8 cellular contexts compared by ENCODE assay signal in the genomic region with DNA sequence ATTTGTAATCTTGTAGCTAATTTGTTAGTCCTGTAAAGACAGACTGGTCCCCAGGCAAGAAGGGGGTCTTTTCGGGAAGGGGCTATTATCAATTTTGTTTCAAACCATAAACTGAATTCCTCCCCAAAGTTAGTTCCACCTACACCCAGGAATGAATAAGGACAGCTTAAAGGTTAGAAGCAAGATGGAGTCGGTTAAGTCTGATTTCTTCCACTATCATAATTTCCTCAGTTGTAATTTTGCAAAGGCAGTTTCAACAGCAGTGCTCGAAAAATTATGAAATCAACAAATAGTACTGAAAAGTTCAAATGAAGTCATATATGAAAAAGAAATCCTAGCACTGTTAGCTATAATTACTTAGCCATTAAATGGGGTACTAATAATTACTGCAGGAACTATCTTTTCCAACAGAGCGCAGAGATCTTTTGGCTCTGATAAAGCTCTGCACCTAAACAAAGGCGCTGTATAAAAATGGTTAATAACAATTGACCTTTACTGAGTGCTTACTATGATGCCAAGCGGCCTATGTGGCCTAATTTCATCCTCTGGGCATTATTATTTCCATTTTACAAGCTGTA. TPM values are rescaled to one million over a fixed set of nuclear protein-coding genes. Genes with fewer than 3 reads are reported as not detected.
DNase-seq lines count a peak whose midpoint lies in the region; ATAC-seq, FAIRE-seq and TF ChIP-seq lines count a peak whose summit lies in the region.

No MANE protein-coding gene starts in this region.

- no peak for TF ChIP-seq RAD21 in IMR-90 (IDR thresholded peaks at IDR 0.05; ENCODE audit: low read length)

- H3K27ac Mint-ChIP-seq in activated naive CD8-positive, alpha-beta T cell treated with anti-CD3 and anti-CD28 coated beads, Interleukin-2, amount 50 U/mL, for 24 hours: peak overlapping the region; percentile 100

- peak overlapping the region; percentile 87 for H3K23ac ChIP-seq in IMR-90 (ENCODE audit: low read depth, low read length)

- peak overlapping the region; percentile 94 for H3K18ac ChIP-seq in IMR-90 (ENCODE audit: low read depth, low read length)

- peaks cover 47% of the 10 kb centered on the region for H3K79me2 ChIP-seq in keratinocyte (ENCODE audit: control insufficient read depth, insufficient read depth, low read length)

- in situ Hi-C loops in IMR-90 (cut with MboI; ENCODE audit: low sequenced_read_pairs): no loop called here

- H2BK20ac ChIP-seq in IMR-90 (ENCODE audit: low read depth, low read length): peak overlapping the region; percentile 50; the same call in 1 of the 2 replicates

- H3K9ac ChIP-seq in IMR-90 (ENCODE audit: low read depth, low read length) (peak overlapping the region; percentile 94), keratinocyte (ENCODE audit: control insufficient read depth, extremely low read depth, insufficient read depth, low read length) (peak overlapping the region; percentile 98), stomach smooth muscle (ENCODE audit: low read length in 2 of 2) (peak overlapping the region; percentile 97)

- H3K36me3 Mint-ChIP-seq in activated naive CD8-positive, alpha-beta T cell treated with anti-CD3 and anti-CD28 coated beads, Interleukin-2, amount 50 U/mL, for 24 hours (ENCODE audit: low read depth): peaks cover 18% of the 10 kb centered on the region

- peak overlapping the region; percentile 98 for H3K4ac ChIP-seq in IMR-90 (ENCODE audit: low read depth, low read length)

- H3K9me1 ChIP-seq in IMR-90 (ENCODE audit: insufficient read depth, low read length) (0 out of 2 replicates have a peak, but pooled peaks cover 3% of the 10 kb centered on the region), keratinocyte (ENCODE audit: control insufficient read depth, extremely low read depth, insufficient read depth, low read length) (no peaks in the 10 kb centered on the region)

- H3K4me3 ChIP-seq in IMR-90 (ENCODE audit: insufficient read depth, low read depth, low read length): peak overlapping the region; percentile 86
- peak overlapping the region; percentile 87 to 100 (median 100) for H3K4me3 ChIP-seq in keratinocyte (ENCODE audit: control insufficient read depth in 2 of 3, extremely low read depth in 1 of 3, insufficient read depth in 2 of 3, low read depth in 1 of 3, low read length in 3 of 3)
- peak overlapping the region; percentile 68 to 100 for H3K4me3 ChIP-seq in stomach smooth muscle (ENCODE audit: low read length in 2 of 2)

- intact Hi-C loops in IMR-90 (cut with micrococcal nuclease): loop anchor here (10.0 kb wide), 1 partner anchor 219 kb away; no protein-coding TSS in a partner anchor

- peak overlapping the region; percentile 96 for H2AK5ac ChIP-seq in IMR-90 (ENCODE audit: low read depth, low read length)

- peak overlapping the region; percentile 94 for H2AK9ac ChIP-seq in IMR-90 (replicated peaks; ENCODE audit: low read depth, low read length, poor library complexity)

- peaks cover 19 to 62% of the 10 kb centered on the region in 2 experiments for H3K79me1 ChIP-seq in IMR-90 (ENCODE audit: low read depth in 1 of 2, low read length in 2 of 2)

- H3K9me3 ChIP-seq in IMR-90 (ENCODE audit: control insufficient read depth, insufficient read depth, low read length): no peaks in the 10 kb centered on the region
- no peaks in the 10 kb centered on the region for H3K9me3 ChIP-seq in keratinocyte (ENCODE audit: control insufficient read depth, low read depth, low read length)
- H3K9me3 ChIP-seq in stomach smooth muscle (ENCODE audit: control insufficient read depth in 2 of 2, low read length in 2 of 2): no peaks in the 10 kb centered on the region

- no peaks in the 10 kb centered on the region for H3K27me3 Mint-ChIP-seq in activated naive CD8-positive, alpha-beta T cell treated with anti-CD3 and anti-CD28 coated beads, Interleukin-2, amount 50 U/mL, for 24 hours

- BruUV-seq in IMR-90 (replicated peaks; lab: Mats Ljungman, UMichigan): no TSS peak

- peak overlapping the region; percentile 99 for H4K5ac ChIP-seq in IMR-90 (ENCODE audit: low read depth, low read length)

- H2BK5ac ChIP-seq in IMR-90 (ENCODE audit: low read depth, low read length, poor library complexity, severe bottlenecking): peak overlapping the region; percentile 95

- TF ChIP-seq POLR2A in IMR-90 (IDR thresholded peaks at IDR 0.05; ENCODE audit: low read depth, low read length): no peak

- peak overlapping the region; percentile 92 for H4K91ac ChIP-seq in IMR-90 (ENCODE audit: insufficient read depth, low read depth, low read length)

- H2BK120ac ChIP-seq in IMR-90 (ENCODE audit: low read depth, low read length): peak overlapping the region; percentile 80

- H3K27ac ChIP-seq in IMR-90 (ENCODE audit: insufficient read depth, low read length) (peak overlapping the region; percentile 95), keratinocyte (ENCODE audit: control insufficient read depth, insufficient read depth, low read length) (peak overlapping the region; percentile 98), stomach smooth muscle (ENCODE audit: low read length) (peak overlapping the region; percentile 98)

- peaks cover 2% of the 10 kb centered on the region; the same call in 1 of the 2 replicates for H3K4me1 ChIP-seq in IMR-90 (ENCODE audit: control insufficient read depth, insufficient read depth, low read length)
- H3K4me1 ChIP-seq in keratinocyte (ENCODE audit: control insufficient read depth, extremely low read depth, insufficient read depth, low read length): peaks cover 17% of the 10 kb centered on the region
- peaks cover 3% of the 10 kb centered on the region for H3K4me1 ChIP-seq in stomach smooth muscle (ENCODE audit: control insufficient read depth, insufficient read depth, low read length)

- peak overlapping the region; percentile 95 for H3K14ac ChIP-seq in IMR-90 (replicated peaks; ENCODE audit: low read depth, low read length)

- ATAC-seq in IMR-90 (ENCODE audit: low read depth): no peak
- ATAC-seq in activated naive CD8-positive, alpha-beta T cell treated with anti-CD3 and anti-CD28 coated beads, Interleukin-2, amount 50 U/mL, for 24 hours: no peak
- ATAC-seq in HG02884 (IDR thresholded peaks at IDR 0.05; ENCODE audit: unreplicated experiment): no peak
- no peak for ATAC-seq in GM18861 (IDR thresholded peaks at IDR 0.05; ENCODE audit: unreplicated experiment)

- no CpG with 5 or more reads among the region's 6 CpGs for WGBS in IMR-90 (ENCODE audit: extremely low coverage in 2 of 2, insufficient read length in 1 of 2), 2 experiments

- no peak for TF ChIP-seq CTCF in IMR-90 (conservative IDR thresholded peaks at IDR 0.05; ENCODE audit: low read depth, low read length)
- no peak for TF ChIP-seq CTCF in keratinocyte (optimal IDR thresholded peaks at IDR 0.05 in 1 of 3, IDR thresholded peaks at IDR 0.05 in 1 of 3, conservative IDR thresholded peaks at IDR 0.05 in 1 of 3; ENCODE audit: extremely low read depth in 1 of 3, insufficient read depth in 2 of 3, low read length in 3 of 3)

- H3K36me3 ChIP-seq in IMR-90 (ENCODE audit: control insufficient read depth, insufficient read depth, low read length): peaks cover 9% of the 10 kb centered on the region
- H3K36me3 ChIP-seq in keratinocyte (ENCODE audit: control insufficient read depth in 2 of 2, extremely low read depth in 1 of 2, insufficient read depth in 2 of 2, low read length in 2 of 2): peaks cover 6% of the 10 kb centered on the region in 2 experiments
- H3K36me3 ChIP-seq in stomach smooth muscle (ENCODE audit: control insufficient read depth in 2 of 2, insufficient read depth in 2 of 2, low read length in 2 of 2): peaks cover 0 to 7% of the 10 kb centered on the region in 2 donors

- POLR2A ChIA-PET in IMR-90 (lab: Charles Lee; ENCODE audit: unreplicated experiment): interaction anchor here (0.9 kb wide), 1 partner anchor 13 kb away, joined by 3 read pairs; no protein-coding TSS in a partner anchor

- H3K4me2 ChIP-seq in IMR-90 (ENCODE audit: low read depth, low read length) (peak overlapping the region; percentile 87), keratinocyte (ENCODE audit: control insufficient read depth, extremely low read depth, insufficient read depth, low read depth, low read length) (peak overlapping the region; percentile 94)

- CTCF ChIA-PET in IMR-90 (lab: Yijun Ruan, JAX): no interaction called here

- H4K20me1 ChIP-seq in IMR-90 (ENCODE audit: insufficient read depth, low read length) (peaks cover 3% of the 10 kb centered on the region; the same call in 1 of the 2 replicates), keratinocyte (ENCODE audit: control insufficient read depth, extremely low read depth, insufficient read depth, low read length) (no peaks in the 10 kb centered on the region)

- peak overlapping the region; percentile 95 to 98 for H4K8ac ChIP-seq in IMR-90 (ENCODE audit: low read depth in 2 of 2, low read length in 2 of 2)

- H2AFZ ChIP-seq in IMR-90 (replicated peaks; ENCODE audit: low read length, poor library complexity): peak overlapping the region; percentile 89
- peak overlapping the region; percentile 85 for H2AFZ ChIP-seq in keratinocyte (ENCODE audit: control insufficient read depth, low read length)

- peak overlapping the region; percentile 96 for H3K4me3 Mint-ChIP-seq in activated naive CD8-positive, alpha-beta T cell treated with anti-CD3 and anti-CD28 coated beads, Interleukin-2, amount 50 U/mL, for 24 hours

- peaks cover 48% of the 10 kb centered on the region for H3K4me1 Mint-ChIP-seq in activated naive CD8-positive, alpha-beta T cell treated with anti-CD3 and anti-CD28 coated beads, Interleukin-2, amount 50 U/mL, for 24 hours

- no peak for FAIRE-seq in keratinocyte (lab: Jason Lieb, UNC)

- H3K27me3 ChIP-seq in IMR-90 (ENCODE audit: control insufficient read depth, insufficient read depth, low read length) (no peaks in the 10 kb centered on the region), keratinocyte (ENCODE audit: control insufficient read depth, extremely low read depth, insufficient read depth, low read length) (no peaks in the 10 kb centered on the region), stomach smooth muscle (ENCODE audit: control insufficient read depth in 1 of 2, insufficient read depth in 2 of 2, low read length in 2 of 2) (no peaks in the 10 kb centered on the region)

- H3K56ac ChIP-seq in IMR-90 (ENCODE audit: extremely low read depth, insufficient read depth, low read length): peak overlapping the region; percentile 98

- H2BK15ac ChIP-seq in IMR-90 (ENCODE audit: low read depth, low read length): peak overlapping the region; percentile 80; the same call in 1 of the 3 replicates

- dilution Hi-C loops in IMR-90 (cut with HindIII; ENCODE audit: low sequenced_read_pairs, unreplicated experiment) (no loop called here), keratinocyte (cut with MboI; ENCODE audit: extremely low pct_ligation_motif_present, low sequenced_read_pairs) (no loop called here)

- H3K9me3 Mint-ChIP-seq in activated naive CD8-positive, alpha-beta T cell treated with anti-CD3 and anti-CD28 coated beads, Interleukin-2, amount 50 U/mL, for 24 hours: no peaks in the 10 kb centered on the region

- DNase-seq in IMR-90: no peak
- no peak for DNase-seq in activated naive CD8-positive, alpha-beta T cell treated with anti-CD3 and anti-CD28 coated beads, Interleukin-2, amount 50 U/mL, for 24 hours
- DNase-seq in keratinocyte (ENCODE audit: low read depth, low spot score): no peak
- no peak for DNase-seq in NCI-H2196 (lab: John Stamatoyannopoulos, UW; ENCODE audit: unreplicated experiment)
- no peak for DNase-seq in NOMO-1 (lab: John Stamatoyannopoulos, UW; ENCODE audit: unreplicated experiment in 2 of 2)

RNA-seq across cellular contexts. Expression of gene SEC24C, which starts 0.8 kb away (rescaled TPM):
- 66.4 and 74.2 TPM in 2 replicates for total RNA-seq in IMR-90 (2012; rRNA removed)
- polyA plus RNA-seq in IMR-90 (2012; rRNA removed) (84.2 and 88.9 TPM in 2 replicates), keratinocyte (65.3 to 78.4 TPM (median 75.8 TPM) in 3 replicates)
- polyA plus RNA-seq in IMR-90 (2012; cell fraction: cytosol; rRNA removed): 40.7 and 47.2 TPM in 2 replicates
- polyA plus RNA-seq in IMR-90 (2012; cell fraction: nucleus; rRNA removed; ENCODE audit: low replicate concordance): 163 and 208 TPM in 2 replicates
- 51.1 TPM for polyA plus RNA-seq in keratinocyte (2011; ENCODE audit: low read depth)
- 61.3 and 69.4 TPM in 2 replicates for polyA plus RNA-seq in keratinocyte (2011; cell fraction: cytosol; rRNA removed)
- polyA plus RNA-seq in keratinocyte (2011; cell fraction: nucleus; rRNA removed): 145 and 162 TPM in 2 replicates
- polyA plus RNA-seq in keratinocyte (2012; ENCODE audit: low replicate concordance): 46.1 and 65.3 TPM in 2 replicates
- polyA minus RNA-seq in keratinocyte: 120 to 259 TPM (median 139 TPM) in 3 replicates
- 67.5 TPM for polyA minus RNA-seq in keratinocyte (2011; cell fraction: cytosol; rRNA and poly(A)+ RNA removed)
- polyA minus RNA-seq in keratinocyte (2011; cell fraction: nucleus; rRNA and poly(A)+ RNA removed): 86.9 and 109 TPM in 2 replicates

RNA-seq across cellular contexts. Expression of gene CHCHD1, which starts 38.4 kb away (rescaled TPM):
- total RNA-seq in IMR-90 (2012; rRNA removed): 11.5 and 13.9 TPM in 2 replicates
- polyA plus RNA-seq in IMR-90 (2012; rRNA removed) (21.0 and 24.9 TPM in 2 replicates), keratinocyte (39.5 to 59.8 TPM (median 49.8 TPM) in 3 replicates)
- 25.6 and 36.2 TPM in 2 replicates for polyA plus RNA-seq in IMR-90 (2012; cell fraction: cytosol; rRNA removed)
- 5.7 and 15.2 TPM in 2 replicates for polyA plus RNA-seq in IMR-90 (2012; cell fraction: nucleus; rRNA removed; ENCODE audit: low replicate concordance)
- 49.7 TPM for polyA plus RNA-seq in keratinocyte (2011; ENCODE audit: low read depth)
- polyA plus RNA-seq in keratinocyte (2011; cell fraction: cytosol; rRNA removed): 26.6 and 41.9 TPM in 2 replicates
- 14.0 and 21.6 TPM in 2 replicates for polyA plus RNA-seq in keratinocyte (2011; cell fraction: nucleus; rRNA removed)
- 52.0 and 68.1 TPM in 2 replicates for polyA plus RNA-seq in keratinocyte (2012; ENCODE audit: low replicate concordance)
- 3.7 to 6.7 TPM (median 5.2 TPM) in 3 replicates for polyA minus RNA-seq in keratinocyte
- 10.2 TPM for polyA minus RNA-seq in keratinocyte (2011; cell fraction: cytosol; rRNA and poly(A)+ RNA removed)
- polyA minus RNA-seq in keratinocyte (2011; cell fraction: nucleus; rRNA and poly(A)+ RNA removed): 2.2 and 2.6 TPM in 2 replicates

RNA-seq across cellular contexts. Expression of gene ZSWIM8, which starts 42.0 kb away (rescaled TPM):
- total RNA-seq in IMR-90 (2012; rRNA removed): 16.8 and 16.9 TPM in 2 replicates
- polyA plus RNA-seq in IMR-90 (2012; rRNA removed) (103 and 119 TPM in 2 replicates), keratinocyte (34.2 to 83.5 TPM (median 39.2 TPM) in 3 replicates)
- polyA plus RNA-seq in IMR-90 (2012; cell fraction: cytosol; rRNA removed): 27.6 and 89.3 TPM in 2 replicates
- 319 and 862 TPM in 2 replicates for polyA plus RNA-seq in IMR-90 (2012; cell fraction: nucleus; rRNA removed; ENCODE audit: low replicate concordance)
- polyA plus RNA-seq in keratinocyte (2011; ENCODE audit: low read depth): 39.5 TPM
- 26.0 and 40.6 TPM in 2 replicates for polyA plus RNA-seq in keratinocyte (2011; cell fraction: cytosol; rRNA removed)
- polyA plus RNA-seq in keratinocyte (2011; cell fraction: nucleus; rRNA removed): 130 and 180 TPM in 2 replicates
- polyA plus RNA-seq in keratinocyte (2012; ENCODE audit: low replicate concordance): 45.9 and 88.6 TPM in 2 replicates
- 74.5 to 131 TPM (median 122 TPM) in 3 replicates for polyA minus RNA-seq in keratinocyte
- polyA minus RNA-seq in keratinocyte (2011; cell fraction: cytosol; rRNA and poly(A)+ RNA removed): 52.0 TPM
- polyA minus RNA-seq in keratinocyte (2011; cell fraction: nucleus; rRNA and poly(A)+ RNA removed): 96.3 and 104 TPM in 2 replicates

RNA-seq across cellular contexts. Expression of gene AGAP5, which starts 45.5 kb away (rescaled TPM):
- total RNA-seq in IMR-90 (2012; rRNA removed): 1.4 and 1.8 TPM in 2 replicates
- polyA plus RNA-seq in IMR-90 (2012; rRNA removed) (4.1 TPM in 2 replicates), keratinocyte (2.4 to 4.8 TPM (median 3.6 TPM) in 3 replicates)
- polyA plus RNA-seq in IMR-90 (2012; cell fraction: cytosol; rRNA removed): 1.2 and 1.5 TPM in 2 replicates
- polyA plus RNA-seq in IMR-90 (2012; cell fraction: nucleus; rRNA removed; ENCODE audit: low replicate concordance): 32.0 and 39.3 TPM in 2 replicates
- 2.2 TPM for polyA plus RNA-seq in keratinocyte (2011; ENCODE audit: low read depth)
- 0.71 and 0.98 TPM in 2 replicates for polyA plus RNA-seq in keratinocyte (2011; cell fraction: cytosol; rRNA removed)
- polyA plus RNA-seq in keratinocyte (2011; cell fraction: nucleus; rRNA removed): 15.3 and 18.2 TPM in 2 replicates
- 1.4 and 3.9 TPM in 2 replicates for polyA plus RNA-seq in keratinocyte (2012; ENCODE audit: low replicate concordance)
- 0.59 to 7.4 TPM (median 3.8 TPM) in 3 replicates for polyA minus RNA-seq in keratinocyte
- 2.7 TPM for polyA minus RNA-seq in keratinocyte (2011; cell fraction: cytosol; rRNA and poly(A)+ RNA removed)
- polyA minus RNA-seq in keratinocyte (2011; cell fraction: nucleus; rRNA and poly(A)+ RNA removed): 6.6 and 7.5 TPM in 2 replicates
